In genomic region chr4:151205722-151206121, GRCh38 we compare ENCODE assay signal across 2 cellular contexts.
TF ChIP-seq lines count a peak whose summit lies in the region.

No MANE protein-coding gene starts in this region.

TF ChIP-seq in A549, 52 proteins besides CTCF, POLR2A, EP300 and RAD21 (continued from another document):
- TF ChIP-seq NPAS2 (CRISPR knock-in tag; IDR thresholded peaks at IDR 0.05; ENCODE audit: borderline replicate concordance), result no peak
- TF ChIP-seq USF2 (IDR thresholded peaks at IDR 0.05), result no peak
- no peak for TF ChIP-seq ZNF302 (CRISPR knock-in tag; IDR thresholded peaks at IDR 0.05)
- TF ChIP-seq HMGXB4 (CRISPR knock-in tag; IDR thresholded peaks at IDR 0.05; ENCODE audit: borderline replicate concordance), result no peak

TF ChIP-seq in HepG2, 621 proteins besides CTCF, POLR2A, EP300 and RAD21 (continued from another document):
- TF ChIP-seq MNT (IDR thresholded peaks at IDR 0.05), result no peak
- TF ChIP-seq TBX2 (CRISPR knock-in tag; IDR thresholded peaks at IDR 0.05; ENCODE audit: borderline replicate concordance), result no peak
- no peak for TF ChIP-seq ZNF740 (CRISPR knock-in tag; IDR thresholded peaks at IDR 0.05)
- TF ChIP-seq ZNF275 (CRISPR knock-in tag; IDR thresholded peaks at IDR 0.05; ENCODE audit: borderline replicate concordance), result no peak
- no peak for TF ChIP-seq MAFG (CRISPR knock-in tag; IDR thresholded peaks at IDR 0.05)
- no peak for TF ChIP-seq SMAD1 (CRISPR knock-in tag; IDR thresholded peaks at IDR 0.05; ENCODE audit: borderline replicate concordance, low read depth)
- TF ChIP-seq ZFP37 (CRISPR knock-in tag; IDR thresholded peaks at IDR 0.05; ENCODE audit: borderline replicate concordance), result no peak
- TF ChIP-seq NFKBIZ (CRISPR knock-in tag; IDR thresholded peaks at IDR 0.05), result no peak
- TF ChIP-seq DBP (CRISPR knock-in tag; IDR thresholded peaks at IDR 0.05; ENCODE audit: not compliant biosample characterization), result no peak
- peak; percentile 78; the same call in 1 of the 2 replicates for TF ChIP-seq PRDM15 (CRISPR knock-in tag; IDR thresholded peaks at IDR 0.05)
- no peak for TF ChIP-seq SRSF1 (optimal IDR thresholded peaks at IDR 0.05; ENCODE audit: low read depth, low read length)
- TF ChIP-seq ELF4 (CRISPR knock-in tag; IDR thresholded peaks at IDR 0.05; ENCODE audit: borderline replicate concordance), result no peak
- no peak for TF ChIP-seq ARID4A (CRISPR knock-in tag; IDR thresholded peaks at IDR 0.05; ENCODE audit: borderline replicate concordance)
- no peak for TF ChIP-seq POLR2G (IDR thresholded peaks at IDR 0.05; ENCODE audit: low read depth, low read length)
- TF ChIP-seq PBX2 (CRISPR knock-in tag; IDR thresholded peaks at IDR 0.05), result no peak
- TF ChIP-seq ONECUT2 (CRISPR knock-in tag; IDR thresholded peaks at IDR 0.05), result no peak
- TF ChIP-seq ZNF652 (CRISPR knock-in tag; IDR thresholded peaks at IDR 0.05; ENCODE audit: borderline replicate concordance, low read depth), result peak; percentile 45; the same call in 1 of the 2 replicates
- TF ChIP-seq FOXK2 (IDR thresholded peaks at IDR 0.05), result no peak
